16 cellular contexts compared by ENCODE assay signal in the genomic region with DNA sequence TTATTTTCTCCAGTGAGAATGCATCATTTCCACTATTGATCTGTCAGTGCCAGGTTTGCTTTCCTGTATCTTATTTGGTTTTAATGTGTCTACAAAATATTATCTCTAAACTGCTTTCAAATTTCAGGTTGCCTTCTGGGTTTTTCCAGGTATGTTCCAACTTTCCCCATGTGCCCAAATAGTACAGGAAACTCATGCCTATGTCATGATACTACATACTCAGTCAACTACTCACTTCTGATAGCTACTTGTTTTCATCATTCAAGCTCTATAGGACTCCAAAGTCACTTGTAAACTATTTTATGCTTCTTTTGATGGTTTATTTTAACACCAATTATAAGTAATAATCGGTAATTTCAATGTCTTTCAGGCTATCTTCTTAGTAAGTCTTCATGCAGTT.
DNase-seq lines count a peak whose midpoint lies in the region; ATAC-seq and TF ChIP-seq lines count a peak whose summit lies in the region.
"Had no signal": no experiment of that assay in that cellular context is flagged by ENCODE, and none has a peak within 500 bp of the region (broad histone marks: within the 10 kb centered on the region; RNA-seq: fewer than 3 reads in every experiment).

No MANE protein-coding gene starts in this region.

- WGBS in SK-N-SH (ENCODE audit: low lambda C conversion rate): 4% methylated on average over 1 of the region's 1 CpG

- no peak overlapping the region for H3K27ac ChIP-seq in SK-N-SH (ENCODE audit: low read depth in 2 of 2, low read length in 1 of 2)
- H3K27ac ChIP-seq: 22Rv1; BLaER1 treated with 17β-estradiol and CSF1 and Interleukin-3, amounts not matched to agents 10 nM and 100 nM had no signal

- H3K4me3 ChIP-seq in SK-N-SH (ENCODE audit: low read depth in 2 of 2, low read length in 1 of 2) (no peak overlapping the region), epithelial cell of esophagus (ENCODE audit: low read length) (no peak overlapping the region)
- H3K4me3 ChIP-seq: BLaER1 treated with 17β-estradiol and CSF1 and Interleukin-3, amounts not matched to agents 10 nM and 100 nM; HAP-1 had no signal

- no peak overlapping the region for H3K9ac ChIP-seq in SK-N-SH
- H3K9ac ChIP-seq: BLaER1 treated with 17β-estradiol and CSF1 and Interleukin-3, amounts not matched to agents 10 nM and 100 nM had no signal

- TF ChIP-seq EP300 in SK-N-SH (IDR thresholded peaks at IDR 0.05; ENCODE audit: borderline replicate concordance in 1 of 2, low read depth in 1 of 2, low read length in 1 of 2): no peak

- no peaks in the 10 kb centered on the region for H3K36me3 ChIP-seq in SK-N-SH (replicated peaks in 1 of 2; ENCODE audit: control insufficient read depth in 1 of 2, insufficient read depth in 2 of 2, low read length in 1 of 2)
- H3K36me3 ChIP-seq: BLaER1 treated with 17β-estradiol and CSF1 and Interleukin-3, amounts not matched to agents 10 nM and 100 nM; HAP-1 had no signal

- no peaks in the 10 kb centered on the region for H3K9me2 ChIP-seq in SK-N-SH

- H3K27me3 ChIP-seq in SK-N-SH (ENCODE audit: insufficient read depth): no peaks in the 10 kb centered on the region
- H3K27me3 ChIP-seq: BLaER1 treated with 17β-estradiol and CSF1 and Interleukin-3, amounts not matched to agents 10 nM and 100 nM had no signal

- DNase-seq in SK-N-SH (no peak), NCI-H226 (peak; percentile 39), epithelial cell of esophagus (ENCODE audit: low read depth) (peak; percentile 56), iris pigment epithelial cell (ENCODE audit: low read depth) (peak; percentile 6), SK-N-DZ (ENCODE audit: low spot score) (no peak), pons (ENCODE audit: low spot score) (no peak)
- DNase-seq: ACHN; Calu3; CD4-positive, CD25-positive, alpha-beta regulatory T cell; DMS 273 treated with DMSO at 0.1 percent for 48 hours; DMS79 had no signal

- CTCF ChIA-PET in SK-N-SH (lab: Yijun Ruan, JAX): no interaction called here

- TF ChIP-seq RAD21 in SK-N-SH (IDR thresholded peaks at IDR 0.05; ENCODE audit: low read length): no peak

- 0 out of 4 replicates have a peak, but pooled peaks cover 0 to 4% of the 10 kb centered on the region in 2 experiments for H3K4me1 ChIP-seq in SK-N-SH (ENCODE audit: control insufficient read depth in 1 of 2, insufficient read depth in 2 of 2, low read depth in 1 of 2, low read length in 1 of 2)
- H3K4me1 ChIP-seq: BLaER1 treated with 17β-estradiol and CSF1 and Interleukin-3, amounts not matched to agents 10 nM and 100 nM; HAP-1 had no signal

- H4K20me1 ChIP-seq in SK-N-SH (ENCODE audit: insufficient read depth): no peaks in the 10 kb centered on the region
- H4K20me1 ChIP-seq: BLaER1 treated with 17β-estradiol and CSF1 and Interleukin-3, amounts not matched to agents 10 nM and 100 nM had no signal

- TF ChIP-seq CTCF in SK-N-SH (IDR thresholded peaks at IDR 0.05) (no peak), epithelial cell of esophagus (IDR thresholded peaks at IDR 0.05; ENCODE audit: insufficient read depth, low read depth, low read length, missing control alignments) (no peak)

- no peaks in the 10 kb centered on the region for H3F3A ChIP-seq in SK-N-SH (replicated peaks; ENCODE audit: insufficient read depth)

- no peaks in the 10 kb centered on the region for H3K79me2 ChIP-seq in SK-N-SH (ENCODE audit: insufficient read depth)

- no peak overlapping the region for H3K4me2 ChIP-seq in SK-N-SH
- H3K4me2 ChIP-seq: BLaER1 treated with 17β-estradiol and CSF1 and Interleukin-3, amounts not matched to agents 10 nM and 100 nM had no signal

- no peak for ATAC-seq in SK-N-SH treated with all-trans-retinoic acid at 6 μM for 48 hours
- ATAC-seq in HG02759 (IDR thresholded peaks at IDR 0.05; ENCODE audit: unreplicated experiment): no peak

- H3K9me3 ChIP-seq in SK-N-SH: no peaks in the 10 kb centered on the region
- H3K9me3 ChIP-seq: BLaER1 treated with 17β-estradiol and CSF1 and Interleukin-3, amounts not matched to agents 10 nM and 100 nM; HAP-1 had no signal

- H2AFZ ChIP-seq in SK-N-SH (ENCODE audit: low read depth): 0 out of 2 replicates have a peak overlapping the region, but pooled peaks have one; percentile 4

- POLR2A ChIA-PET in SK-N-SH (lab: Yijun Ruan, JAX): no interaction called here

TF ChIP-seq in SK-N-SH, 30 proteins besides CTCF, POLR2A, EP300 and RAD21:
- TF ChIP-seq ZBTB33 (IDR thresholded peaks at IDR 0.05; ENCODE audit: borderline replicate concordance, low read depth): no peak
- TF ChIP-seq, protein P1, sequence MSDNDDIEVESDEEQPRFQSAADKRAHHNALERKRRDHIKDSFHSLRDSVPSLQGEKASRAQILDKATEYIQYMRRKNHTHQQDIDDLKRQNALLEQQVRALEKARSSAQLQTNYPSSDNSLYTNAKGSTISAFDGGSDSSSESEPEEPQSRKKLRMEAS (IDR thresholded peaks at IDR 0.05; ENCODE audit: low read depth): no peak

TF ChIP-seq in SK-N-SH treated with all-trans-retinoic acid at 6 μM for 48 hours, 23 proteins besides CTCF, POLR2A, EP300 and RAD21:
- TF ChIP-seq TSHZ2 (CRISPR knock-in tag; IDR thresholded peaks at IDR 0.05) (no peak), RARB (CRISPR knock-in tag; IDR thresholded peaks at IDR 0.05) (no peak), CSRNP3 (CRISPR knock-in tag; IDR thresholded peaks at IDR 0.05) (no peak), ISL1 (CRISPR knock-in tag; IDR thresholded peaks at IDR 0.05) (no peak), BACH2 (CRISPR knock-in tag; IDR thresholded peaks at IDR 0.05; ENCODE audit: borderline replicate concordance) (no peak), CREB5 (CRISPR knock-in tag; IDR thresholded peaks at IDR 0.05; ENCODE audit: low read depth) (no peak), ARNTL (CRISPR knock-in tag; IDR thresholded peaks at IDR 0.05; ENCODE audit: borderline replicate concordance, low read depth) (no peak)
- TF ChIP-seq, protein P2, sequence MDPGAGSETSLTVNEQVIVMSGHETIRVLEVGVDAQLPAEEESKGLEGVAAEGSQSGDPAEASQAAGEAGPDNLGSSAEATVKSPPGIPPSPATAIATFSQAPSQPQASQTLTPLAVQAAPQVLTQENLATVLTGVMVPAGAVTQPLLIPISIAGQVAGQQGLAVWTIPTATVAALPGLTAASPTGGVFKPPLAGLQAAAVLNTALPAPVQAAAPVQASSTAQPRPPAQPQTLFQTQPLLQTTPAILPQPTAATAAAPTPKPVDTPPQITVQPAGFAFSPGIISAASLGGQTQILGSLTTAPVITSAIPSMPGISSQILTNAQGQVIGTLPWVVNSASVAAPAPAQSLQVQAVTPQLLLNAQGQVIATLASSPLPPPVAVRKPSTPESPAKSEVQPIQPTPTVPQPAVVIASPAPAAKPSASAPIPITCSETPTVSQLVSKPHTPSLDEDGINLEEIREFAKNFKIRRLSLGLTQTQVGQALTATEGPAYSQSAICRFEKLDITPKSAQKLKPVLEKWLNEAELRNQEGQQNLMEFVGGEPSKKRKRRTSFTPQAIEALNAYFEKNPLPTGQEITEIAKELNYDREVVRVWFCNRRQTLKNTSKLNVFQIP (CRISPR knock-in tag; IDR thresholded peaks at IDR 0.05; ENCODE audit: borderline replicate concordance, low read depth): no peak
TF ChIP-seq in SK-N-SH treated with all-trans-retinoic acid at 6 μM for 48 hours: peak in this region for 0.

Comparison
In these comparisons a context has a peak if more than half of its experiments do, and no peak if none do; other contexts are left out.
1. DNase-seq: peak in NCI-H226 (single experiment), epithelial cell of esophagus (single experiment) and iris pigment epithelial cell (single experiment); none in SK-N-SH (single experiment), SK-N-DZ (single experiment) and pons (single experiment).